ENCODE assay signal across 1 cellular context in the genomic region with DNA sequence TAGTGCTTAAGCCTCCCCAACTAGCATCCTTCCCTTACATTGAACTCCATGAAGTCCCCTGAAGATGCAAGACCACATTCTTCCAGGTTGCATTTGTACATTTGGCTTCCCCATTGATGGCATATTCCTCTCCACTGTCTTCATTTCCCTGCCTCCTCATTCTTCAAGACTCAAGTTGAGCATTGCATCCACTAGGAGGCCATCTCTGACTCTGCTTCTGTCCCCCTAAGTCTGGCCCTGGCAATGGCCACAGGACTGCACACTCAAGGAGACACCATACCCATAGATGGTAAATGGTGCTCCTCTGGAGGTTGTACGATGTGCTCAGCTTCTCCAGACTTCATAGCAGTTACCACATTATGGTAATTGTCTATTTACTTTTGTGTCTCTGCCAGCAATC.
TF ChIP-seq lines count a peak whose summit lies in the region.

No MANE protein-coding gene starts in this region.

TF ChIP-seq in SK-N-SH, 30 proteins besides CTCF, POLR2A, EP300 and RAD21 (continued from another document):
- no peak for TF ChIP-seq NFIC (IDR thresholded peaks at IDR 0.05; ENCODE audit: borderline replicate concordance)
- TF ChIP-seq IRF3 (IDR thresholded peaks at IDR 0.05; ENCODE audit: low read depth, low read length), result no peak
- no peak for TF ChIP-seq SIN3A (IDR thresholded peaks at IDR 0.05; ENCODE audit: borderline replicate concordance, low read depth, low read length)
- TF ChIP-seq ELF1 (IDR thresholded peaks at IDR 0.05), result no peak
- TF ChIP-seq, protein P1, sequence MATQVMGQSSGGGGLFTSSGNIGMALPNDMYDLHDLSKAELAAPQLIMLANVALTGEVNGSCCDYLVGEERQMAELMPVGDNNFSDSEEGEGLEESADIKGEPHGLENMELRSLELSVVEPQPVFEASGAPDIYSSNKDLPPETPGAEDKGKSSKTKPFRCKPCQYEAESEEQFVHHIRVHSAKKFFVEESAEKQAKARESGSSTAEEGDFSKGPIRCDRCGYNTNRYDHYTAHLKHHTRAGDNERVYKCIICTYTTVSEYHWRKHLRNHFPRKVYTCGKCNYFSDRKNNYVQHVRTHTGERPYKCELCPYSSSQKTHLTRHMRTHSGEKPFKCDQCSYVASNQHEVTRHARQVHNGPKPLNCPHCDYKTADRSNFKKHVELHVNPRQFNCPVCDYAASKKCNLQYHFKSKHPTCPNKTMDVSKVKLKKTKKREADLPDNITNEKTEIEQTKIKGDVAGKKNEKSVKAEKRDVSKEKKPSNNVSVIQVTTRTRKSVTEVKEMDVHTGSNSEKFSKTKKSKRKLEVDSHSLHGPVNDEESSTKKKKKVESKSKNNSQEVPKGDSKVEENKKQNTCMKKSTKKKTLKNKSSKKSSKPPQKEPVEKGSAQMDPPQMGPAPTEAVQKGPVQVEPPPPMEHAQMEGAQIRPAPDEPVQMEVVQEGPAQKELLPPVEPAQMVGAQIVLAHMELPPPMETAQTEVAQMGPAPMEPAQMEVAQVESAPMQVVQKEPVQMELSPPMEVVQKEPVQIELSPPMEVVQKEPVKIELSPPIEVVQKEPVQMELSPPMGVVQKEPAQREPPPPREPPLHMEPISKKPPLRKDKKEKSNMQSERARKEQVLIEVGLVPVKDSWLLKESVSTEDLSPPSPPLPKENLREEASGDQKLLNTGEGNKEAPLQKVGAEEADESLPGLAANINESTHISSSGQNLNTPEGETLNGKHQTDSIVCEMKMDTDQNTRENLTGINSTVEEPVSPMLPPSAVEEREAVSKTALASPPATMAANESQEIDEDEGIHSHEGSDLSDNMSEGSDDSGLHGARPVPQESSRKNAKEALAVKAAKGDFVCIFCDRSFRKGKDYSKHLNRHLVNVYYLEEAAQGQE (IDR thresholded peaks at IDR 0.05; ENCODE audit: low read depth, low read length), result no peak
- TF ChIP-seq TAF1 (IDR thresholded peaks at IDR 0.05; ENCODE audit: borderline replicate concordance, low read depth, low read length), result no peak
- TF ChIP-seq MEF2A (IDR thresholded peaks at IDR 0.05; ENCODE audit: borderline replicate concordance, low read depth), result no peak
- TF ChIP-seq, protein P2, sequence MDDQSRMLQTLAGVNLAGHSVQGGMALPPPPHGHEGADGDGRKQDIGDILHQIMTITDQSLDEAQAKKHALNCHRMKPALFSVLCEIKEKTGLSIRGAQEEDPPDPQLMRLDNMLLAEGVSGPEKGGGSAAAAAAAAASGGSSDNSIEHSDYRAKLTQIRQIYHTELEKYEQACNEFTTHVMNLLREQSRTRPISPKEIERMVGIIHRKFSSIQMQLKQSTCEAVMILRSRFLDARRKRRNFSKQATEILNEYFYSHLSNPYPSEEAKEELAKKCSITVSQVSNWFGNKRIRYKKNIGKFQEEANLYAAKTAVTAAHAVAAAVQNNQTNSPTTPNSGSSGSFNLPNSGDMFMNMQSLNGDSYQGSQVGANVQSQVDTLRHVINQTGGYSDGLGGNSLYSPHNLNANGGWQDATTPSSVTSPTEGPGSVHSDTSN (IDR thresholded peaks at IDR 0.05), result no peak
- TF ChIP-seq, protein P3, sequence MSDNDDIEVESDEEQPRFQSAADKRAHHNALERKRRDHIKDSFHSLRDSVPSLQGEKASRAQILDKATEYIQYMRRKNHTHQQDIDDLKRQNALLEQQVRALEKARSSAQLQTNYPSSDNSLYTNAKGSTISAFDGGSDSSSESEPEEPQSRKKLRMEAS (IDR thresholded peaks at IDR 0.05; ENCODE audit: low read depth), result no peak
TF ChIP-seq in SK-N-SH: peak in this region for 0.
